Comparison of ENCODE assay signal across 13 cellular contexts in genomic region chr2:109487237-109487869, GRCh38.
DNase-seq lines count a peak whose midpoint lies in the region; FAIRE-seq and TF ChIP-seq lines count a peak whose summit lies in the region.
"Had no signal": no experiment of that assay in that cellular context is flagged by ENCODE, and none has a peak within 500 bp of the region (broad histone marks: within the 10 kb centered on the region; RNA-seq: fewer than 3 reads in every experiment).

No MANE protein-coding gene starts in this region.

- in situ Hi-C loops in astrocyte of the spinal cord (cut with HindIII; ENCODE audit: low sequenced_read_pairs) = no loop called here

- no peak overlapping the region for H3K4me3 ChIP-seq in HFF-Myc (replicated peaks; ENCODE audit: low read depth, low read length)
- H3K4me3 ChIP-seq in astrocyte of the spinal cord (ENCODE audit: low read depth, low read length) = no peak overlapping the region
- H3K4me3 ChIP-seq in kidney epithelial cell (ENCODE audit: low read depth, low read length) = no peak overlapping the region
- H3K4me3 ChIP-seq: K562, lung, testis had no signal

- TF ChIP-seq CTCF in HFF-Myc (IDR thresholded peaks at IDR 0.05; ENCODE audit: low read depth, low read length, missing control alignments) (no peak), astrocyte of the spinal cord (IDR thresholded peaks at IDR 0.05; ENCODE audit: low read depth, low read length) (no peak), kidney epithelial cell (IDR thresholded peaks at IDR 0.05; ENCODE audit: insufficient read depth, low read length, poor library complexity, severe bottlenecking) (no peak), GM10266 (IDR thresholded peaks at IDR 0.05; ENCODE audit: control insufficient read depth, insufficient read depth, low read depth, missing control alignments) (no peak)

- no peaks in the 10 kb centered on the region for H3K36me3 ChIP-seq in kidney epithelial cell (ENCODE audit: control insufficient read depth, insufficient read depth, low read length)

- DNase-seq in HFF-Myc (ENCODE audit: extremely low read depth, low read depth) (peak; percentile 60), astrocyte of the spinal cord (ENCODE audit: low read depth, low spot score) (peak; percentile 83), kidney epithelial cell (ENCODE audit: low read depth) (peak; percentile 67), urothelium cell line (ENCODE audit: low spot score) (peak; percentile 83), Kasumi-1 (lab: John Stamatoyannopoulos, UW) (no peak), SHP77 (lab: John Stamatoyannopoulos, UW) (no peak), GM10266 (ENCODE audit: extremely low spot score) (no peak)
- DNase-seq: activated naive CD8-positive, alpha-beta T cell treated with anti-CD3 and anti-CD28 coated beads, Interleukin-2, amount 10 ng/mL, durations not matched to agents 7 days and 5 days; head of caudate nucleus; NCI-H187; testis had no signal

- no peaks in the 10 kb centered on the region for H3K27me3 ChIP-seq in kidney epithelial cell (ENCODE audit: control insufficient read depth, insufficient read depth, low read length)
- H3K27me3 ChIP-seq: testis had no signal

- FAIRE-seq in urothelium cell line (lab: Jason Lieb, UNC) = peak; percentile 81
- FAIRE-seq: K562 had no signal

Comparison
In these comparisons a context has a peak if more than half of its experiments do, and no peak if none do; other contexts are left out.
1. DNase-seq: peak in HFF-Myc (single experiment), astrocyte of the spinal cord (single experiment), kidney epithelial cell (single experiment) and urothelium cell line (single experiment); none in Kasumi-1 (0 of 2), SHP77 (0 of 2) and GM10266 (single experiment).